9 cellular contexts compared by ENCODE assay signal in genomic region chr12:32897688-32898573, GRCh38. TPM values are rescaled to one million over a fixed set of nuclear protein-coding genes. Genes with fewer than 3 reads are reported as not detected.
DNase-seq lines count a peak whose midpoint lies in the region; ATAC-seq and TF ChIP-seq lines count a peak whose summit lies in the region.
"Had no signal": no experiment of that assay in that cellular context is flagged by ENCODE, and none has a peak within 500 bp of the region (broad histone marks: within the 10 kb centered on the region; RNA-seq: fewer than 3 reads in every experiment).

No MANE protein-coding gene starts in this region.

- DNase-seq in activated naive CD4-positive, alpha-beta T cell treated with anti-CD3 and anti-CD28 coated beads, Interleukin-2, amount 10 ng/mL, durations not matched to agents 7 days and 5 days = no peak
- no peak for DNase-seq in activated naive CD4-positive, alpha-beta T cell treated with anti-CD3 and anti-CD28 coated beads, Interleukin-2, amount 50 U/mL, for 72 hours (ENCODE audit: low spot score in 2 of 2)
- no peak for DNase-seq in RWPE1 (ENCODE audit: low spot score)
- no peak for DNase-seq in stomach
- no peak for DNase-seq in uterus
- DNase-seq in nucleus accumbens (lab: John Stamatoyannopoulos, UW) = no peak
- no peak for DNase-seq in NCI-H1092 treated with DMSO at 0.1 percent for 48 hours (lab: John Stamatoyannopoulos, UW)
- DNase-seq: IMR-90 had no signal

- POLR2A ChIA-PET in RWPE1 (lab: Yijun Ruan, JAX; ENCODE audit: low non-redundant PET) = interaction anchor here (0.6 kb wide), 1 partner anchor 1138 kb away, joined by 3 read pairs; no protein-coding TSS in a partner anchor

- H3K9me3 ChIP-seq in iPS-18c (ENCODE audit: control insufficient read depth, insufficient read depth, low read length) (no peaks in the 10 kb centered on the region), stomach (no peaks in the 10 kb centered on the region), uterus (no peaks in the 10 kb centered on the region)

- H3K36me3 ChIP-seq in stomach (no peaks in the 10 kb centered on the region), uterus (no peaks in the 10 kb centered on the region)

- H3K4me3 Mint-ChIP-seq in activated naive CD4-positive, alpha-beta T cell treated with anti-CD3 and anti-CD28 coated beads, Interleukin-2, amount 10 ng/mL, durations not matched to agents 7 days and 5 days = peak overlapping the region; percentile 4

- peaks cover 0 to 57% (median 37%) of the 10 kb centered on the region in 4 donors for H3K4me1 ChIP-seq in stomach
- H3K4me1 ChIP-seq in uterus = no peaks in the 10 kb centered on the region

- H3K27me3 ChIP-seq in stomach (peaks cover 0 to 20% (median 7%) of the 10 kb centered on the region in 3 donors), uterus (no peaks in the 10 kb centered on the region)

- H3K27me3 Mint-ChIP-seq in activated naive CD4-positive, alpha-beta T cell treated with anti-CD3 and anti-CD28 coated beads, Interleukin-2, amount 10 ng/mL, durations not matched to agents 7 days and 5 days = peaks cover 48% of the 10 kb centered on the region

- CTCF ChIA-PET in activated naive CD4-positive, alpha-beta T cell treated with anti-CD3 and anti-CD28 coated beads, Interleukin-2, amount 10 ng/mL, durations not matched to agents 7 days and 5 days (lab: Charles Lee) = interaction anchor here (0.5 kb wide), 1 partner anchor 45 kb away, joined by 3 read pairs; no protein-coding TSS in a partner anchor
- CTCF ChIA-PET in RWPE1 (lab: Yijun Ruan, JAX) = interaction anchor here (1.1 kb wide), 1 partner anchor 141 kb away, joined by 3 read pairs; no protein-coding TSS in a partner anchor

- no peak for ATAC-seq in activated naive CD4-positive, alpha-beta T cell treated with anti-CD3 and anti-CD28 coated beads, Interleukin-2, amount 50 U/mL, for 72 hours

- 32 to 54% (median 42%) methylated on average over 10 of the region's 10 CpGs for WGBS in stomach, 5 donors

- no peak for TF ChIP-seq EP300 in stomach (IDR thresholded peaks at IDR 0.05)

- peaks cover 13% of the 10 kb centered on the region for H3K4me1 Mint-ChIP-seq in activated naive CD4-positive, alpha-beta T cell treated with anti-CD3 and anti-CD28 coated beads, Interleukin-2, amount 10 ng/mL, durations not matched to agents 7 days and 5 days

- TF ChIP-seq POLR2A in stomach (IDR thresholded peaks at IDR 0.05) = no peak
- TF ChIP-seq POLR2A in uterus (IDR thresholded peaks at IDR 0.05) = no peak

- TF ChIP-seq CTCF in RWPE1 (conservative IDR thresholded peaks at IDR 0.05; ENCODE audit: low read depth) = no peak
- no peak for TF ChIP-seq CTCF in stomach (IDR thresholded peaks at IDR 0.05)
- TF ChIP-seq CTCF in uterus (IDR thresholded peaks at IDR 0.05) = no peak

- H3K4me3 ChIP-seq in iPS-18c (ENCODE audit: insufficient read depth, low read depth, low read length) (peak overlapping the region; percentile 65; the same call in 1 of the 2 replicates), stomach (peak overlapping the region in 3 of 4 donors; percentile 71 to 83 (median 72)), uterus (no peak overlapping the region)

- H3K27ac Mint-ChIP-seq in activated naive CD4-positive, alpha-beta T cell treated with anti-CD3 and anti-CD28 coated beads, Interleukin-2, amount 10 ng/mL, durations not matched to agents 7 days and 5 days = no peak overlapping the region
- H3K27ac Mint-ChIP-seq in activated naive CD4-positive, alpha-beta T cell treated with anti-CD3 and anti-CD28 coated beads, Interleukin-2, amount 50 U/mL, for 72 hours = no peak overlapping the region

- H3K9me3 Mint-ChIP-seq in activated naive CD4-positive, alpha-beta T cell treated with anti-CD3 and anti-CD28 coated beads, Interleukin-2, amount 10 ng/mL, durations not matched to agents 7 days and 5 days = no peaks in the 10 kb centered on the region
- H3K9me3 Mint-ChIP-seq in activated naive CD4-positive, alpha-beta T cell treated with anti-CD3 and anti-CD28 coated beads, Interleukin-2, amount 50 U/mL, for 72 hours = no peaks in the 10 kb centered on the region

- peak overlapping the region; percentile 40; the same call in 1 of the 2 replicates for H3K27ac ChIP-seq in RWPE1
- H3K27ac ChIP-seq in stomach = peak overlapping the region; percentile 62 to 94 (median 89)
- peak overlapping the region in 1 of 2 donors; percentile 45 for H3K27ac ChIP-seq in uterus

- H3K36me3 Mint-ChIP-seq in activated naive CD4-positive, alpha-beta T cell treated with anti-CD3 and anti-CD28 coated beads, Interleukin-2, amount 10 ng/mL, durations not matched to agents 7 days and 5 days = no peaks in the 10 kb centered on the region
- H3K36me3 Mint-ChIP-seq in activated naive CD4-positive, alpha-beta T cell treated with anti-CD3 and anti-CD28 coated beads, Interleukin-2, amount 50 U/mL, for 72 hours = peaks cover 0 to 8% of the 10 kb centered on the region in 2 donors

- intact Hi-C loops in stomach (cut with DNase I; ENCODE audit: low total_unique reads) = no loop called here
- intact Hi-C loops in uterus (cut with DNase I; ENCODE audit: low total_unique reads) = no loop called here

RNA-seq across cellular contexts. Expression of gene PKP2, which starts 1.4 kb away (rescaled TPM):
- total RNA-seq in activated naive CD4-positive, alpha-beta T cell treated with anti-CD3 and anti-CD28 coated beads, Interleukin-2, amount 50 U/mL, for 72 hours = under 1 TPM; 0.45 to 0.77 TPM
- total RNA-seq in stomach = 10 to 100 TPM; 34.4 to 85.8 (median 49.8) TPM
- 10 to 100 TPM in 2 of 3 donors, 1 to 10 TPM in 1; 5.8 to 16.0 (median 10.2) TPM for polyA plus RNA-seq in stomach
- 10 to 100 TPM in 1 of 4 donors, 1 to 10 TPM in 1, under 1 TPM in 2; 0.77 to 34.4 (median 5.3) TPM for total RNA-seq in uterus

Comparison
In these comparisons a context has a peak if more than half of its experiments do, and no peak if none do; other contexts are left out.
1. H3K4me3 ChIP-seq: peak in iPS-18c (single experiment) and stomach (3 of 4); none in uterus (0 of 2).